In the genomic region with DNA sequence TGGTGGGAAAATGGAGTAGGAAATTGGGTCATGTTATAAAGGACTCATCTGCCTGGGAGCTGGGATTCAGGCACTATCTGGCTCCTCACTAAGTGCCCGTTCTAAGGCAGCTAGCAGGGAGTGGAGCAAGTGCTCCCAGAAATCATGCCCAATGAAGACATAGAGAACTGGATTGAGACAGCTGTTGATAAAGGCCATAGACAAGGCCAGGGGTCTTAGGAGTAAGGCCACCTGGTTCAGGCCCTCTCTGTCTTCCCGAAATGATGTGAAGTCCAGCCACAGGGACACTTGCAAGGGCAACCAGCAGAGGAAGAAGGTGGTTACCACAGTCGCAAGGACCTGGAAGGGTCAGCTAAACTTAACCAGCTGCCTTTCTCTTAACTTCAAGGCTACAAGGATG, we compare ENCODE assay signal across 39 cellular contexts. TPM values are rescaled to one million over a fixed set of nuclear protein-coding genes. Genes with fewer than 3 reads are reported as not detected.
"Had no signal": no experiment of that assay in that cellular context is flagged by ENCODE, and none has a peak within 500 bp of the region (broad histone marks: within the 10 kb centered on the region; RNA-seq: fewer than 3 reads in every experiment).

No MANE protein-coding gene starts in this region.

- H3K4me1 ChIP-seq: adrenal gland, breast epithelium had no signal

- H3K27me3 ChIP-seq: body of pancreas, brain microvascular endothelial cell, breast epithelium had no signal

- ATAC-seq: activated CD4-positive, alpha-beta T cell treated with anti-CD3 and anti-CD28 coated beads for 36 hours; activated CD4-positive, CD25-positive, alpha-beta regulatory T cell treated with anti-CD3 and anti-CD28 coated beads, Interleukin-2, amount 50 U/mL, for 24 hours; activated CD8-positive, alpha-beta memory T cell treated with anti-CD3 and anti-CD28 coated beads, Interleukin-2, amount 10 ng/mL, durations not matched to agents 7 days and 5 days; activated CD8-positive, alpha-beta T cell treated with anti-CD3 and anti-CD28 coated beads, Interleukin-2, amount 10 ng/mL, durations not matched to agents 7 days and 5 days; activated naive CD4-positive, alpha-beta T cell treated with anti-CD3 and anti-CD28 coated beads, Interleukin-2, amount 50 U/mL, for 72 hours; activated T-cell treated with anti-CD3 and anti-CD28 coated beads, Interleukin-2, amount 50 U/mL, for 4 hours; activated T-cell treated with anti-CD3 and anti-CD28 coated beads, Interleukin-2, amount 50 U/mL, for 72 hours; body of pancreas had no signal

- H3K4me3 ChIP-seq: adrenal gland, body of pancreas, breast epithelium had no signal

- H3K27ac ChIP-seq: adrenal gland, body of pancreas, brain microvascular endothelial cell, breast epithelium, VCaP had no signal

- H3K36me3 Mint-ChIP-seq: activated CD8-positive, alpha-beta memory T cell treated with anti-CD3 and anti-CD28 coated beads, Interleukin-2, amount 10 ng/mL, durations not matched to agents 7 days and 5 days; activated naive CD4-positive, alpha-beta T cell treated with anti-CD3 and anti-CD28 coated beads, Interleukin-2, amount 50 U/mL, for 72 hours; activated naive CD8-positive, alpha-beta T cell treated with anti-CD3 and anti-CD28 coated beads for 36 hours had no signal

- H3K36me3 ChIP-seq: adrenal gland, brain microvascular endothelial cell, breast epithelium had no signal

- H3K4me1 Mint-ChIP-seq: activated CD4-positive, alpha-beta memory T cell treated with anti-CD3 and anti-CD28 coated beads, Interleukin-2, amount 10 ng/mL, durations not matched to agents 7 days and 5 days; activated CD4-positive, alpha-beta T cell treated with anti-CD3 and anti-CD28 coated beads for 36 hours; activated CD4-positive, alpha-beta T cell treated with anti-CD3 and anti-CD28 coated beads, Interleukin-2, amount 10 ng/mL, durations not matched to agents 7 days and 5 days; activated CD8-positive, alpha-beta memory T cell treated with anti-CD3 and anti-CD28 coated beads, Interleukin-2, amount 10 ng/mL, durations not matched to agents 7 days and 5 days; activated naive CD8-positive, alpha-beta T cell treated with anti-CD3 and anti-CD28 coated beads for 36 hours; activated T-helper 17 cell treated with anti-CD3 and anti-CD28 coated beads, Interleukin-2, amount 50 U/mL, for 72 hours had no signal

- H3K4me3 Mint-ChIP-seq: activated CD4-positive, alpha-beta memory T cell treated with anti-CD3 and anti-CD28 coated beads, Interleukin-2, amount 10 ng/mL, durations not matched to agents 7 days and 5 days; activated CD4-positive, alpha-beta T cell treated with anti-CD3 and anti-CD28 coated beads for 36 hours; activated CD4-positive, alpha-beta T cell treated with anti-CD3 and anti-CD28 coated beads, Interleukin-2, amount 10 ng/mL, durations not matched to agents 7 days and 5 days; activated CD8-positive, alpha-beta memory T cell treated with anti-CD3 and anti-CD28 coated beads, Interleukin-2, amount 10 ng/mL, durations not matched to agents 7 days and 5 days; activated CD8-positive, alpha-beta T cell treated with anti-CD3 and anti-CD28 coated beads, Interleukin-2, amount 10 ng/mL, durations not matched to agents 7 days and 5 days; activated naive CD4-positive, alpha-beta T cell treated with anti-CD3 and anti-CD28 coated beads for 36 hours; activated naive CD8-positive, alpha-beta T cell treated with anti-CD3 and anti-CD28 coated beads for 36 hours; activated T-cell treated with anti-CD3 and anti-CD28 coated beads, Interleukin-2, amount 50 U/mL, for 4 hours; activated T-cell treated with anti-CD3 and anti-CD28 coated beads, Interleukin-2, amount 50 U/mL, for 72 hours; activated T-helper 1 cell treated with anti-CD3 and anti-CD28 coated beads, Interleukin-12 subunit alpha, Interleukin-12 subunit beta, Interleukin-2, Interleukin-4 antibody, amounts not matched to agents 30 ng/mL and 10 ng/mL and 1 ng/mL, durations not matched to agents 14 hours and 24 hours and 36 hours; activated T-helper 17 cell treated with anti-CD3 and anti-CD28 coated beads, Interleukin-2, amount 50 U/mL, for 72 hours; T-helper 1 cell treated with Interleukin-12 subunit alpha and Interleukin-12 subunit beta and Interleukin-4 antibody, amounts not matched to agents 30 μg/mL and 1 μg/mL, for 36 hours; T-helper 2 cell treated with Interferon-gamma antibody and Interleukin-4, amounts not matched to agents 5 μg/mL and 100 μg/mL, for 36 hours had no signal

- H3K27ac Mint-ChIP-seq: activated CD4-positive, alpha-beta memory T cell treated with anti-CD3 and anti-CD28 coated beads, Interleukin-2, amount 10 ng/mL, durations not matched to agents 7 days and 5 days; activated CD4-positive, alpha-beta T cell treated with anti-CD3 and anti-CD28 coated beads for 36 hours; activated CD4-positive, alpha-beta T cell treated with anti-CD3 and anti-CD28 coated beads, Interleukin-2, amount 10 ng/mL, durations not matched to agents 7 days and 5 days; activated CD8-positive, alpha-beta memory T cell treated with anti-CD3 and anti-CD28 coated beads, Interleukin-2, amount 10 ng/mL, durations not matched to agents 7 days and 5 days; activated CD8-positive, alpha-beta T cell treated with anti-CD3 and anti-CD28 coated beads, Interleukin-2, amount 10 ng/mL, durations not matched to agents 7 days and 5 days; activated naive CD4-positive, alpha-beta T cell treated with anti-CD3 and anti-CD28 coated beads for 36 hours; activated naive CD4-positive, alpha-beta T cell treated with anti-CD3 and anti-CD28 coated beads, Interleukin-2, amount 50 U/mL, for 72 hours; activated naive CD8-positive, alpha-beta T cell treated with anti-CD3 and anti-CD28 coated beads for 36 hours; activated T-cell treated with anti-CD3 and anti-CD28 coated beads, Interleukin-2, amount 50 U/mL, for 72 hours; activated T-helper 1 cell treated with anti-CD3 and anti-CD28 coated beads, Interleukin-12 subunit alpha, Interleukin-12 subunit beta, Interleukin-2, Interleukin-4 antibody, amounts not matched to agents 30 ng/mL and 10 ng/mL and 1 ng/mL, durations not matched to agents 14 hours and 24 hours and 36 hours; activated T-helper 17 cell treated with anti-CD3 and anti-CD28 coated beads, Interleukin-2, amount 50 U/mL, for 72 hours; T-helper 1 cell treated with Interleukin-12 subunit alpha and Interleukin-12 subunit beta and Interleukin-4 antibody, amounts not matched to agents 30 μg/mL and 1 μg/mL, for 36 hours; T-helper 2 cell treated with Interferon-gamma antibody and Interleukin-4, amounts not matched to agents 5 μg/mL and 100 μg/mL, for 36 hours had no signal

- DNase-seq: activated CD4-positive, alpha-beta memory T cell treated with anti-CD3 and anti-CD28 coated beads, Interleukin-2, amount 10 ng/mL, durations not matched to agents 7 days and 5 days; activated CD4-positive, alpha-beta T cell treated with anti-CD3 and anti-CD28 coated beads for 1 hour; activated CD4-positive, alpha-beta T cell treated with anti-CD3 and anti-CD28 coated beads for 36 hours; activated CD4-positive, alpha-beta T cell treated with anti-CD3 and anti-CD28 coated beads for 48 hours; activated CD4-positive, alpha-beta T cell treated with anti-CD3 and anti-CD28 coated beads, Interleukin-2, amount 10 ng/mL, durations not matched to agents 7 days and 5 days; activated CD4-positive, alpha-beta T cell treated with anti-CD3 and anti-CD28 coated beads, Interleukin-2, amount 50 U/mL, for 48 hours; activated CD4-positive, CD25-positive, alpha-beta regulatory T cell; activated CD8-positive, alpha-beta memory T cell treated with anti-CD3 and anti-CD28 coated beads for 24 hours; activated CD8-positive, alpha-beta memory T cell treated with anti-CD3 and anti-CD28 coated beads, Interleukin-2, amount 10 ng/mL, durations not matched to agents 7 days and 5 days; activated CD8-positive, alpha-beta T cell treated with anti-CD3 and anti-CD28 coated beads, Interleukin-2, amount 10 ng/mL, durations not matched to agents 7 days and 5 days; activated effector memory CD4-positive, alpha-beta T cell treated with anti-CD3 and anti-CD28 coated beads, Interleukin-2, amount 50 U/mL, for 16 hours; activated gamma-delta T cell treated with Interleukin-2 at 50 U/mL for 16 hours; activated naive CD4-positive, alpha-beta T cell; activated naive CD4-positive, alpha-beta T cell treated with anti-CD3 and anti-CD28 coated beads for 36 hours; activated naive CD4-positive, alpha-beta T cell treated with anti-CD3 and anti-CD28 coated beads, Interleukin-2, amount 50 U/mL, for 16 hours; activated naive CD8-positive, alpha-beta T cell treated with anti-CD3 and anti-CD28 coated beads for 36 hours; activated T-cell treated with anti-CD3 and anti-CD28 coated beads for 4 hours; activated T-cell treated with anti-CD3 and anti-CD28 coated beads, Interleukin-2, amount 50 U/mL, for 1 hour; activated T-cell treated with anti-CD3 and anti-CD28 coated beads, Interleukin-2, amount 50 U/mL, for 4 hours; activated T-cell treated with anti-CD3 and anti-CD28 coated beads, Interleukin-2, amount 50 U/mL, for 72 hours; adrenal gland; amniotic stem cell; aorta; body of pancreas; brain microvascular endothelial cell; central memory CD4-positive, alpha-beta T cell; T-helper 1 cell; T-helper 9 cell had no signal

- H3K9me3 Mint-ChIP-seq: activated CD4-positive, alpha-beta memory T cell treated with anti-CD3 and anti-CD28 coated beads, Interleukin-2, amount 10 ng/mL, durations not matched to agents 7 days and 5 days; activated CD4-positive, alpha-beta T cell treated with anti-CD3 and anti-CD28 coated beads, Interleukin-2, amount 10 ng/mL, durations not matched to agents 7 days and 5 days; activated naive CD8-positive, alpha-beta T cell treated with anti-CD3 and anti-CD28 coated beads for 36 hours; activated T-cell treated with anti-CD3 and anti-CD28 coated beads, Interleukin-2, amount 50 U/mL, for 4 hours; activated T-cell treated with anti-CD3 and anti-CD28 coated beads, Interleukin-2, amount 50 U/mL, for 72 hours; activated T-helper 1 cell treated with anti-CD3 and anti-CD28 coated beads, Interleukin-12 subunit alpha, Interleukin-12 subunit beta, Interleukin-2, Interleukin-4 antibody, amounts not matched to agents 30 ng/mL and 10 ng/mL and 1 ng/mL, durations not matched to agents 14 hours and 24 hours and 36 hours; activated T-helper 17 cell treated with anti-CD3 and anti-CD28 coated beads, Interleukin-2, amount 50 U/mL, for 72 hours; T-helper 1 cell treated with Interleukin-12 subunit alpha and Interleukin-12 subunit beta and Interleukin-4 antibody, amounts not matched to agents 30 μg/mL and 1 μg/mL, for 36 hours; T-helper 2 cell treated with Interferon-gamma antibody and Interleukin-4, amounts not matched to agents 5 μg/mL and 100 μg/mL, for 36 hours had no signal

- H3K9me3 ChIP-seq: adrenal gland, body of pancreas, breast epithelium had no signal

RNA-seq across cellular contexts. Expression of a gene that starts 20.1 kb away (rescaled TPM):
- total RNA-seq: activated CD4-positive, alpha-beta memory T cell treated with anti-CD3 and anti-CD28 coated beads, Interleukin-2, amount 10 ng/mL, durations not matched to agents 7 days and 5 days; activated CD4-positive, alpha-beta T cell treated with anti-CD3 and anti-CD28 coated beads for 36 hours; activated CD4-positive, alpha-beta T cell treated with anti-CD3 and anti-CD28 coated beads, Interleukin-2, amount 10 ng/mL, durations not matched to agents 7 days and 5 days; activated CD8-positive, alpha-beta memory T cell treated with anti-CD3 and anti-CD28 coated beads, Interleukin-2, amount 10 ng/mL, durations not matched to agents 7 days and 5 days; activated CD8-positive, alpha-beta T cell treated with anti-CD3 and anti-CD28 coated beads, Interleukin-2, amount 10 ng/mL, durations not matched to agents 7 days and 5 days; activated naive CD4-positive, alpha-beta T cell treated with anti-CD3 and anti-CD28 coated beads for 36 hours; activated naive CD4-positive, alpha-beta T cell treated with anti-CD3 and anti-CD28 coated beads, Interleukin-2, amount 50 U/mL, for 72 hours; activated naive CD8-positive, alpha-beta T cell treated with anti-CD3 and anti-CD28 coated beads for 36 hours; activated T-cell treated with anti-CD3 and anti-CD28 coated beads, Interleukin-2, amount 50 U/mL, for 72 hours; activated T-helper 1 cell treated with anti-CD3 and anti-CD28 coated beads, Interleukin-12 subunit alpha, Interleukin-12 subunit beta, Interleukin-2, Interleukin-4 antibody, amounts not matched to agents 30 ng/mL and 10 ng/mL and 1 ng/mL, durations not matched to agents 14 hours and 24 hours and 36 hours; activated T-helper 17 cell treated with anti-CD3 and anti-CD28 coated beads, Interleukin-2, amount 50 U/mL, for 72 hours; astrocyte; cerebellum had no signal

RNA-seq across cellular contexts. Expression of a gene that starts 26.9 kb away (rescaled TPM):
- total RNA-seq: activated CD4-positive, alpha-beta memory T cell treated with anti-CD3 and anti-CD28 coated beads, Interleukin-2, amount 10 ng/mL, durations not matched to agents 7 days and 5 days; activated CD4-positive, alpha-beta T cell treated with anti-CD3 and anti-CD28 coated beads for 36 hours; activated CD4-positive, alpha-beta T cell treated with anti-CD3 and anti-CD28 coated beads, Interleukin-2, amount 10 ng/mL, durations not matched to agents 7 days and 5 days; activated CD8-positive, alpha-beta memory T cell treated with anti-CD3 and anti-CD28 coated beads, Interleukin-2, amount 10 ng/mL, durations not matched to agents 7 days and 5 days; activated CD8-positive, alpha-beta T cell treated with anti-CD3 and anti-CD28 coated beads, Interleukin-2, amount 10 ng/mL, durations not matched to agents 7 days and 5 days; activated naive CD4-positive, alpha-beta T cell treated with anti-CD3 and anti-CD28 coated beads for 36 hours; activated naive CD4-positive, alpha-beta T cell treated with anti-CD3 and anti-CD28 coated beads, Interleukin-2, amount 50 U/mL, for 72 hours; activated naive CD8-positive, alpha-beta T cell treated with anti-CD3 and anti-CD28 coated beads for 36 hours; activated T-cell treated with anti-CD3 and anti-CD28 coated beads, Interleukin-2, amount 50 U/mL, for 72 hours; activated T-helper 1 cell treated with anti-CD3 and anti-CD28 coated beads, Interleukin-12 subunit alpha, Interleukin-12 subunit beta, Interleukin-2, Interleukin-4 antibody, amounts not matched to agents 30 ng/mL and 10 ng/mL and 1 ng/mL, durations not matched to agents 14 hours and 24 hours and 36 hours; activated T-helper 17 cell treated with anti-CD3 and anti-CD28 coated beads, Interleukin-2, amount 50 U/mL, for 72 hours; aorta; body of pancreas; breast epithelium; cardiac septum; cerebellum had no signal

RNA-seq across cellular contexts. Expression of a gene that starts 54.8 kb away (rescaled TPM):
- total RNA-seq: activated CD4-positive, alpha-beta memory T cell treated with anti-CD3 and anti-CD28 coated beads, Interleukin-2, amount 10 ng/mL, durations not matched to agents 7 days and 5 days; activated CD4-positive, alpha-beta T cell treated with anti-CD3 and anti-CD28 coated beads for 36 hours; activated CD4-positive, alpha-beta T cell treated with anti-CD3 and anti-CD28 coated beads, Interleukin-2, amount 10 ng/mL, durations not matched to agents 7 days and 5 days; activated CD8-positive, alpha-beta memory T cell treated with anti-CD3 and anti-CD28 coated beads, Interleukin-2, amount 10 ng/mL, durations not matched to agents 7 days and 5 days; activated CD8-positive, alpha-beta T cell treated with anti-CD3 and anti-CD28 coated beads, Interleukin-2, amount 10 ng/mL, durations not matched to agents 7 days and 5 days; activated naive CD4-positive, alpha-beta T cell treated with anti-CD3 and anti-CD28 coated beads for 36 hours; activated naive CD4-positive, alpha-beta T cell treated with anti-CD3 and anti-CD28 coated beads, Interleukin-2, amount 50 U/mL, for 72 hours; activated naive CD8-positive, alpha-beta T cell treated with anti-CD3 and anti-CD28 coated beads for 36 hours; activated T-cell treated with anti-CD3 and anti-CD28 coated beads, Interleukin-2, amount 50 U/mL, for 4 hours; activated T-cell treated with anti-CD3 and anti-CD28 coated beads, Interleukin-2, amount 50 U/mL, for 72 hours; activated T-helper 1 cell treated with anti-CD3 and anti-CD28 coated beads, Interleukin-12 subunit alpha, Interleukin-12 subunit beta, Interleukin-2, Interleukin-4 antibody, amounts not matched to agents 30 ng/mL and 10 ng/mL and 1 ng/mL, durations not matched to agents 14 hours and 24 hours and 36 hours; activated T-helper 17 cell treated with anti-CD3 and anti-CD28 coated beads, Interleukin-2, amount 50 U/mL, for 72 hours; adrenal gland; body of pancreas; cerebellum had no signal
- polyA plus RNA-seq: adrenal gland had no signal
